8 cellular contexts compared by ENCODE assay signal in genomic region chr9:87678650-87679355, GRCh38. TPM values are rescaled to one million over a fixed set of nuclear protein-coding genes. Genes with fewer than 3 reads are reported as not detected.
DNase-seq lines count a peak whose midpoint lies in the region; ATAC-seq and TF ChIP-seq lines count a peak whose summit lies in the region.

No MANE protein-coding gene starts in this region.

- in situ Hi-C loops in T47D (cut with HindIII; ENCODE audit: low pct_unique_long_range_greater_than_20kb, low sequenced_read_pairs): no loop called here

- H2AFZ ChIP-seq in PC-9: no peak overlapping the region

- intact Hi-C loops in PC-9 (cut with micrococcal nuclease; ENCODE audit: unreplicated experiment): loop anchor here (1.0 kb wide), 2 partner anchors 134 to 362 kb away; no protein-coding TSS in a partner anchor

- no peaks in the 10 kb centered on the region for H3F3A ChIP-seq in PC-9 (ENCODE audit: insufficient read depth, low read depth)

- H3K4me3 ChIP-seq in HL-60 (replicated peaks; ENCODE audit: insufficient read depth, low read length) (no peak overlapping the region), PC-9 (no peak overlapping the region)

- H3K9me3 ChIP-seq in PC-9 (ENCODE audit: insufficient read depth, low read depth): no peaks in the 10 kb centered on the region

- H3K27ac ChIP-seq in HL-60 (replicated peaks) (no peak overlapping the region), PC-9 (no peak overlapping the region)

- CTCF ChIA-PET in PC-9 (lab: Charles Lee): interaction anchor here (0.6 kb wide), 1 partner anchor 849 kb away, joined by 3 read pairs; no protein-coding TSS in a partner anchor

- no peaks in the 10 kb centered on the region for H3K27me3 ChIP-seq in HL-60 (ENCODE audit: insufficient read depth, poor library complexity, severe bottlenecking)
- no peaks in the 10 kb centered on the region for H3K27me3 ChIP-seq in PC-9 (ENCODE audit: insufficient read depth, low read depth)

- BruUV-seq in PC-9 (replicated peaks; lab: Mats Ljungman, UMichigan): no TSS peak

- H4K20me1 ChIP-seq in PC-9 (ENCODE audit: insufficient read depth): no peaks in the 10 kb centered on the region

- TF ChIP-seq CTCF in HL-60 (IDR thresholded peaks at IDR 0.05; ENCODE audit: insufficient read depth, low read length): peak; percentile 56
- TF ChIP-seq CTCF in PC-9 (conservative IDR thresholded peaks at IDR 0.05): peak; percentile 88

- H3K9me2 ChIP-seq in PC-9 (ENCODE audit: insufficient read depth): no peaks in the 10 kb centered on the region

- ATAC-seq in GM19452 (IDR thresholded peaks at IDR 0.05; ENCODE audit: unreplicated experiment) (no peak), HG03097 (IDR thresholded peaks at IDR 0.05; ENCODE audit: low FRiP score, unreplicated experiment) (no peak)

- POLR2A ChIA-PET in PC-9 (lab: Charles Lee; ENCODE audit: unreplicated experiment): no interaction called here

- H3K4me2 ChIP-seq in PC-9: no peak overlapping the region

- no peaks in the 10 kb centered on the region for H3K79me2 ChIP-seq in PC-9 (ENCODE audit: low read depth)

- H3K36me3 ChIP-seq in PC-9 (ENCODE audit: low read depth): no peaks in the 10 kb centered on the region

- peak; percentile 10 for DNase-seq in DMS53 treated with DMSO at 0.1 percent for 48 hours (lab: John Stamatoyannopoulos, UW; ENCODE audit: unreplicated experiment)
- DNase-seq in HL-60 (ENCODE audit: low read depth in 1 of 2, low spot score in 1 of 2): peak in 1 of 2 experiments; percentile 37
- DNase-seq in PC-9: peak; percentile 50 to 59
- DNase-seq in T47D (ENCODE audit: low read depth in 1 of 2, low spot score in 1 of 2): peak; percentile 39 to 70
- DNase-seq in iris pigment epithelial cell (ENCODE audit: low read depth): peak; percentile 71
- peak; percentile 47 for DNase-seq in stimulated activated CD4-positive, alpha-beta T cell treated with anti-CD3 and anti-CD28 coated beads, Interleukin-4, amount 100 ng/mL, for 24 hours

- no peaks in the 10 kb centered on the region for H3K4me1 ChIP-seq in PC-9 (replicated peaks; ENCODE audit: insufficient read depth)

RNA-seq across cellular contexts. Expression of gene CTSL, which starts 47.1 kb away (rescaled TPM):
- total RNA-seq in PC-9 (2021): 82.6 and 105 TPM in 2 replicates
